15 cellular contexts compared by ENCODE assay signal in genomic region chr14:54674342-54674741, GRCh38.
DNase-seq lines count a peak whose midpoint lies in the region; ATAC-seq, FAIRE-seq and TF ChIP-seq lines count a peak whose summit lies in the region.
"Had no signal": no experiment of that assay in that cellular context is flagged by ENCODE, and none has a peak within 500 bp of the region (broad histone marks: within the 10 kb centered on the region; RNA-seq: fewer than 3 reads in every experiment).

No MANE protein-coding gene starts in this region.

- no TSS peak for BruUV-seq in GM12878 (replicated peaks; lab: Mats Ljungman, UMichigan)

- POLR2A ChIA-PET in activated CD8-positive, alpha-beta T cell treated with anti-CD3 and anti-CD28 coated beads, Interleukin-2, amount 10 ng/mL, durations not matched to agents 7 days and 5 days (lab: Charles Lee), result interaction anchor here (0.6 to 0.9 kb wide), 2 partner anchors 11 to 48 kb away, joined by 3 read pairs; no protein-coding TSS in a partner anchor
- POLR2A ChIA-PET in activated CD8-positive, alpha-beta T cell treated with anti-CD3 and anti-CD28 coated beads for 36 hours (lab: Charles Lee), result interaction anchor here (0.7 to 1.3 kb wide), 3 partner anchors 8 to 139 kb away, joined by 3 to 5 read pairs (median 3); no protein-coding TSS in a partner anchor
- POLR2A ChIA-PET in GM12878 (lab: Charles Lee), result no interaction called here

- 0% methylated on average over 2 of the region's 2 CpGs for WGBS in GM12878 (ENCODE audit: insufficient coverage, insufficient replicate concordance, low lambda C conversion rate, missing lambda C conversion rate)

- TF ChIP-seq POLR2A in GM12878 (IDR thresholded peaks at IDR 0.05; ENCODE audit: low read depth, low read length) (no peak), erythroblast (IDR thresholded peaks at IDR 0.05; ENCODE audit: low read length) (no peak)

- no peak for TF ChIP-seq CTCF in activated CD8-positive, alpha-beta T cell treated with anti-CD3 and anti-CD28 coated beads for 36 hours (IDR thresholded peaks at IDR 0.05)
- TF ChIP-seq CTCF in GM12878 (IDR thresholded peaks at IDR 0.05 in 2 of 3, conservative IDR thresholded peaks at IDR 0.05 in 1 of 3; ENCODE audit: control insufficient read depth in 2 of 3, extremely low read depth in 1 of 3, insufficient read depth in 1 of 3, low read depth in 3 of 3, low read length in 3 of 3), result no peak

- ATAC-seq in activated CD8-positive, alpha-beta T cell treated with anti-CD3 and anti-CD28 coated beads, Interleukin-2, amount 10 ng/mL, durations not matched to agents 7 days and 5 days, result peak; percentile 24
- no peak for ATAC-seq in activated CD8-positive, alpha-beta T cell treated with anti-CD3 and anti-CD28 coated beads for 36 hours
- ATAC-seq in HG02798 (IDR thresholded peaks at IDR 0.05; ENCODE audit: poor library complexity, unreplicated experiment), result peak; percentile 70
- ATAC-seq in GM12878, result peak; percentile 85
- ATAC-seq: A549; stimulated activated effector memory CD8-positive, alpha-beta T cell treated with anti-CD3 and anti-CD28 coated beads, Interleukin-12 subunit alpha, Interleukin-12 subunit beta, amount 100 ng/mL, for 72 hours had no signal

- RAD21 ChIA-PET in GM12878 (lab: Charles Lee; ENCODE audit: unreplicated experiment), result no interaction called here

- no peak for TF ChIP-seq EP300 in GM12878 (IDR thresholded peaks at IDR 0.05; ENCODE audit: borderline replicate concordance in 1 of 2, control insufficient read depth in 1 of 2, low read depth in 2 of 2, low read length in 2 of 2)

- intact Hi-C loops in activated CD8-positive, alpha-beta T cell treated with anti-CD3 and anti-CD28 coated beads for 36 hours (cut with micrococcal nuclease), result loop anchor here (10.0 kb wide), 1 partner anchor 100 kb away; no protein-coding TSS in a partner anchor
- intact Hi-C loops in GM12878 (cut with micrococcal nuclease; ENCODE audit: unreplicated experiment), result no loop called here
- intact Hi-C loops in activated T-helper 1 cell treated with anti-CD3 and anti-CD28 coated beads, Interleukin-12 subunit alpha, Interleukin-12 subunit beta, Interleukin-2, Interleukin-4 antibody, amounts not matched to agents 30 ng/mL and 10 ng/mL and 1 ng/mL, durations not matched to agents 14 hours and 24 hours and 36 hours (cut with micrococcal nuclease), result loop anchor here (5.0 kb wide), 1 partner anchor 47 kb away; no protein-coding TSS in a partner anchor

- H3K27ac Mint-ChIP-seq in activated CD8-positive, alpha-beta T cell treated with anti-CD3 and anti-CD28 coated beads, Interleukin-2, amount 10 ng/mL, durations not matched to agents 7 days and 5 days, result no peak overlapping the region
- no peak overlapping the region for H3K27ac Mint-ChIP-seq in activated CD8-positive, alpha-beta T cell treated with anti-CD3 and anti-CD28 coated beads for 36 hours
- no peak overlapping the region for H3K27ac Mint-ChIP-seq in activated T-helper 1 cell treated with anti-CD3 and anti-CD28 coated beads, Interleukin-12 subunit alpha, Interleukin-12 subunit beta, Interleukin-2, Interleukin-4 antibody, amounts not matched to agents 30 ng/mL and 10 ng/mL and 1 ng/mL, durations not matched to agents 14 hours and 24 hours and 36 hours
- H3K27ac Mint-ChIP-seq: stimulated activated effector memory CD8-positive, alpha-beta T cell treated with anti-CD3 and anti-CD28 coated beads, Interleukin-12 subunit alpha, Interleukin-12 subunit beta, amount 100 ng/mL, for 72 hours had no signal

- SMC1A ChIA-PET in GM12878 (lab: Charles Lee; ENCODE audit: uncharacterized antibody, unreplicated experiment), result no interaction called here

- H3K36me3 Mint-ChIP-seq in activated CD8-positive, alpha-beta T cell treated with anti-CD3 and anti-CD28 coated beads, Interleukin-2, amount 10 ng/mL, durations not matched to agents 7 days and 5 days (ENCODE audit: low read depth), result no peaks in the 10 kb centered on the region
- H3K36me3 Mint-ChIP-seq in activated CD8-positive, alpha-beta T cell treated with anti-CD3 and anti-CD28 coated beads for 36 hours (ENCODE audit: low read depth), result no peaks in the 10 kb centered on the region
- H3K36me3 Mint-ChIP-seq in activated T-helper 1 cell treated with anti-CD3 and anti-CD28 coated beads, Interleukin-12 subunit alpha, Interleukin-12 subunit beta, Interleukin-2, Interleukin-4 antibody, amounts not matched to agents 30 ng/mL and 10 ng/mL and 1 ng/mL, durations not matched to agents 14 hours and 24 hours and 36 hours (ENCODE audit: low read depth), result peaks cover 3% of the 10 kb centered on the region
- H3K36me3 Mint-ChIP-seq: stimulated activated effector memory CD8-positive, alpha-beta T cell treated with anti-CD3 and anti-CD28 coated beads, Interleukin-12 subunit alpha, Interleukin-12 subunit beta, amount 100 ng/mL, for 72 hours had no signal

- CTCF ChIA-PET in activated CD8-positive, alpha-beta T cell treated with anti-CD3 and anti-CD28 coated beads, Interleukin-2, amount 10 ng/mL, durations not matched to agents 7 days and 5 days (lab: Charles Lee), result interaction anchor here (0.6 to 1.4 kb wide), 3 partner anchors 10 to 106 kb away, joined by 3 read pairs; no protein-coding TSS in a partner anchor
- CTCF ChIA-PET in activated CD8-positive, alpha-beta T cell treated with anti-CD3 and anti-CD28 coated beads for 36 hours (lab: Charles Lee), result interaction anchor here (1.2 to 1.4 kb wide), 2 partner anchors 17 to 100 kb away, joined by 3 to 5 read pairs; no protein-coding TSS in a partner anchor
- CTCF ChIA-PET in GM12878 (lab: Yijun Ruan, JAX), result interaction anchor here (1.1 kb wide), 2 partner anchors 19 to 31 kb away, joined by 3 read pairs; no protein-coding TSS in a partner anchor

- H3K4me1 Mint-ChIP-seq in activated CD8-positive, alpha-beta T cell treated with anti-CD3 and anti-CD28 coated beads, Interleukin-2, amount 10 ng/mL, durations not matched to agents 7 days and 5 days (ENCODE audit: low read depth), result peaks cover 33% of the 10 kb centered on the region
- peaks cover 22% of the 10 kb centered on the region for H3K4me1 Mint-ChIP-seq in activated CD8-positive, alpha-beta T cell treated with anti-CD3 and anti-CD28 coated beads for 36 hours (ENCODE audit: low read depth)
- H3K4me1 Mint-ChIP-seq in activated T-helper 1 cell treated with anti-CD3 and anti-CD28 coated beads, Interleukin-12 subunit alpha, Interleukin-12 subunit beta, Interleukin-2, Interleukin-4 antibody, amounts not matched to agents 30 ng/mL and 10 ng/mL and 1 ng/mL, durations not matched to agents 14 hours and 24 hours and 36 hours (ENCODE audit: low read depth), result peaks cover 40% of the 10 kb centered on the region

- H3K27me3 ChIP-seq in GM12878 (replicated peaks in 1 of 2; ENCODE audit: control insufficient read depth in 2 of 2, insufficient read depth in 2 of 2, low read length in 1 of 2), result no peaks in the 10 kb centered on the region
- H3K27me3 ChIP-seq in subcutaneous abdominal adipose tissue (ENCODE audit: control insufficient read depth in 5 of 5, insufficient read depth in 4 of 5, low read length in 5 of 5), result no peaks in the 10 kb centered on the region

- H3K9me3 ChIP-seq in GM12878 (replicated peaks; ENCODE audit: control insufficient read depth, insufficient read depth, low read length) (no peaks in the 10 kb centered on the region), subcutaneous abdominal adipose tissue (ENCODE audit: control insufficient read depth in 5 of 5, low read length in 5 of 5) (no peaks in the 10 kb centered on the region)
- H3K9me3 ChIP-seq: A549 had no signal

- no peak overlapping the region for H3K4me2 ChIP-seq in GM12878 (ENCODE audit: control insufficient read depth, insufficient read depth)
- H3K4me2 ChIP-seq: A549 had no signal

- H3K4me3 ChIP-seq in GM12878 (no peak overlapping the region), subcutaneous abdominal adipose tissue (ENCODE audit: low read depth in 1 of 5, low read length in 5 of 5) (no peak overlapping the region)
- H3K4me3 ChIP-seq: A549 had no signal

- in situ Hi-C loops in GM12878 (cut with MboI), result no loop called here

- H3K9me3 Mint-ChIP-seq in activated CD8-positive, alpha-beta T cell treated with anti-CD3 and anti-CD28 coated beads, Interleukin-2, amount 10 ng/mL, durations not matched to agents 7 days and 5 days (ENCODE audit: insufficient read depth), result no peaks in the 10 kb centered on the region
- H3K9me3 Mint-ChIP-seq in activated CD8-positive, alpha-beta T cell treated with anti-CD3 and anti-CD28 coated beads for 36 hours, result no peaks in the 10 kb centered on the region
- no peaks in the 10 kb centered on the region for H3K9me3 Mint-ChIP-seq in activated T-helper 1 cell treated with anti-CD3 and anti-CD28 coated beads, Interleukin-12 subunit alpha, Interleukin-12 subunit beta, Interleukin-2, Interleukin-4 antibody, amounts not matched to agents 30 ng/mL and 10 ng/mL and 1 ng/mL, durations not matched to agents 14 hours and 24 hours and 36 hours
- H3K9me3 Mint-ChIP-seq: central memory CD8-positive, alpha-beta T cell; stimulated activated effector memory CD8-positive, alpha-beta T cell treated with anti-CD3 and anti-CD28 coated beads, Interleukin-12 subunit alpha, Interleukin-12 subunit beta, amount 100 ng/mL, for 72 hours had no signal

- no peak overlapping the region for H2AFZ ChIP-seq in GM12878 (ENCODE audit: control insufficient read depth, low read depth, low read length)

- H3K36me3 ChIP-seq in GM12878 (ENCODE audit: control insufficient read depth in 2 of 2, insufficient read depth in 2 of 2, low read length in 1 of 2) (no peaks in the 10 kb centered on the region), subcutaneous abdominal adipose tissue (ENCODE audit: control insufficient read depth in 5 of 5, insufficient read depth in 5 of 5, low read length in 5 of 5) (no peaks in the 10 kb centered on the region)

- no peak for FAIRE-seq in GM12878 (lab: Jason Lieb, UNC)
- FAIRE-seq: A549, kidney had no signal

- H3K4me3 Mint-ChIP-seq in activated CD8-positive, alpha-beta T cell treated with anti-CD3 and anti-CD28 coated beads, Interleukin-2, amount 10 ng/mL, durations not matched to agents 7 days and 5 days, result no peak overlapping the region
- no peak overlapping the region for H3K4me3 Mint-ChIP-seq in activated CD8-positive, alpha-beta T cell treated with anti-CD3 and anti-CD28 coated beads for 36 hours
- H3K4me3 Mint-ChIP-seq in activated T-helper 1 cell treated with anti-CD3 and anti-CD28 coated beads, Interleukin-12 subunit alpha, Interleukin-12 subunit beta, Interleukin-2, Interleukin-4 antibody, amounts not matched to agents 30 ng/mL and 10 ng/mL and 1 ng/mL, durations not matched to agents 14 hours and 24 hours and 36 hours, result no peak overlapping the region
- H3K4me3 Mint-ChIP-seq: central memory CD8-positive, alpha-beta T cell; stimulated activated effector memory CD8-positive, alpha-beta T cell treated with anti-CD3 and anti-CD28 coated beads, Interleukin-12 subunit alpha, Interleukin-12 subunit beta, amount 100 ng/mL, for 72 hours had no signal

- H3K79me2 ChIP-seq in GM12878 (ENCODE audit: control insufficient read depth, insufficient read depth, low read length), result no peaks in the 10 kb centered on the region

- DNase-seq in activated CD8-positive, alpha-beta T cell treated with anti-CD3 and anti-CD28 coated beads, Interleukin-2, amount 10 ng/mL, durations not matched to agents 7 days and 5 days, result no peak
- DNase-seq in activated CD8-positive, alpha-beta T cell treated with anti-CD3 and anti-CD28 coated beads for 36 hours, result no peak
- no peak for DNase-seq in GM12878 (ENCODE audit: low read depth, low spot score)
- DNase-seq in iPS-NIHi11 (ENCODE audit: low spot score), result no peak
- DNase-seq in activated T-helper 1 cell treated with anti-CD3 and anti-CD28 coated beads, Interleukin-12 subunit alpha, Interleukin-12 subunit beta, Interleukin-2, Interleukin-4 antibody, amounts not matched to agents 30 ng/mL and 10 ng/mL and 1 ng/mL, durations not matched to agents 14 hours and 24 hours and 36 hours (ENCODE audit: low spot score), result no peak
- DNase-seq in erythroblast (lab: John Stamatoyannopoulos, UW), result no peak
- DNase-seq: GOT3, kidney, NCI-H1092, SHP77 treated with DMSO at 0.1 percent for 48 hours had no signal

- no peak overlapping the region for H3K27ac ChIP-seq in GM12878 (ENCODE audit: control insufficient read depth, insufficient read depth)
- peak overlapping the region; percentile 67 for H3K27ac ChIP-seq in subcutaneous abdominal adipose tissue (ENCODE audit: low read depth, low read length)
- H3K27ac ChIP-seq: A549 had no signal

- H3K9ac ChIP-seq in GM12878 (ENCODE audit: control insufficient read depth, insufficient read depth, low read length) (no peak overlapping the region), subcutaneous abdominal adipose tissue (ENCODE audit: low read length in 5 of 5) (no peak overlapping the region)

- peaks cover 14% of the 10 kb centered on the region for H3K4me1 ChIP-seq in GM12878 (ENCODE audit: control insufficient read depth, insufficient read depth, low read length)
- H3K4me1 ChIP-seq in subcutaneous abdominal adipose tissue (ENCODE audit: control insufficient read depth in 5 of 5, insufficient read depth in 5 of 5, low read length in 5 of 5), result peaks cover 7 to 69% (median 56%) of the 10 kb centered on the region in 5 donors

- peaks cover 49% of the 10 kb centered on the region for H3K27me3 Mint-ChIP-seq in activated CD8-positive, alpha-beta T cell treated with anti-CD3 and anti-CD28 coated beads, Interleukin-2, amount 10 ng/mL, durations not matched to agents 7 days and 5 days (ENCODE audit: low read depth)
- H3K27me3 Mint-ChIP-seq in activated CD8-positive, alpha-beta T cell treated with anti-CD3 and anti-CD28 coated beads for 36 hours, result peaks cover 35% of the 10 kb centered on the region
- peaks cover 57% of the 10 kb centered on the region for H3K27me3 Mint-ChIP-seq in activated T-helper 1 cell treated with anti-CD3 and anti-CD28 coated beads, Interleukin-12 subunit alpha, Interleukin-12 subunit beta, Interleukin-2, Interleukin-4 antibody, amounts not matched to agents 30 ng/mL and 10 ng/mL and 1 ng/mL, durations not matched to agents 14 hours and 24 hours and 36 hours (ENCODE audit: insufficient read depth)

- H4K20me1 ChIP-seq in GM12878 (ENCODE audit: control insufficient read depth, insufficient read depth), result no peaks in the 10 kb centered on the region

- no peak for TF ChIP-seq RAD21 in GM12878 (IDR thresholded peaks at IDR 0.05; ENCODE audit: insufficient read depth, low read depth, low read length)
